In the genomic region with DNA sequence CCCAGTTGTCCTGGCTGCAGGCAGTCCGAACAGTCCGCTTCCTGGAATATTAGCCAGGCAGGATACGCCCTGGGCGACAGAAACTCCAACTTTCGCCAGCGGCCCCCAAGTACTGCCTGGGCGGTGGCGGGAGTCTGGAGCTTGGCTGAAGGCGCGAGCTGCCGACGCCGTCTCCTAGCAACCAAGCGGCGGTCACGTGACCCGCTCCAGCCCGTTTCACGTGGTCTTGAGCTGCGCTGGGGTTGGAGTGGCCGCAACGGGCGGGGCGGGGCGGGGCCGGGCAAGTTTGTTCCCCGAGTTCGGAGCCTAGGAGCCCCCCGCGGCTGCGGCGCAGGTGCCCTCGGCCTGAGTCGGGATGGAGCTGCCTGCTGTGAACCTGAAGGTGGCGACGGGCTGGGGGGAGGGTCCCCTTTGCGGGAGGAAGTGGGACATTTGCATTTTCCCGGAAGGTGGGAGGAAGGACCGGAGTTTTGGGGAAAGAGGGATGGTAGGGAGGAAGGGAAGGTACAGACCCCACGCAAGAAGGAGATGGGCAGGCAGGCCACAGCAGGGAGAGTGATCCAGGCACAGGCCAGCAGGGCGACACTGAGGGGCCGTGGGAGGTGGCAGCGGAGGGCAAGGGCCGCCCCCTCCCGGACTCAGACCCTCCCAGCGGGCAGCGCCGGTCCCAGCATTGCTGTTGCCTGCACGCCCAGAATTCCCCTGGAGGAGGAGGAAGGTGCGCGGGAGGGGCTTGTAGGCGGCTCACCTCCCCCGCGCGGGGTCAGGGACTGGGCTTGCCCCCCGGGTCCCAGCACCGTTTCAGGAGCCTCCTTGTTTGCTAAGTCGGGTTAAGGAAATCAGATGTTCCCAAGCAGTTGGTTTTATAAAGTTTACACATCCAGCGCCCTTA, we compare ENCODE assay signal across 8 cellular contexts. TPM values are rescaled to one million over a fixed set of nuclear protein-coding genes. Genes with fewer than 3 reads are reported as not detected.
DNase-seq lines count a peak whose midpoint lies in the region; ATAC-seq and TF ChIP-seq lines count a peak whose summit lies in the region.

A gene with protein sequence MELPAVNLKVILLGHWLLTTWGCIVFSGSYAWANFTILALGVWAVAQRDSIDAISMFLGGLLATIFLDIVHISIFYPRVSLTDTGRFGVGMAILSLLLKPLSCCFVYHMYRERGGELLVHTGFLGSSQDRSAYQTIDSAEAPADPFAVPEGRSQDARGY (plus strand): TSS at position 283 of the 892 bp plus-strand sequence. CDS start 73 bp downstream, at position 356.

- H2AFZ ChIP-seq in neuron (ENCODE audit: low read depth, low read length) = peak within 1 kb of the TSS; percentile 75

- ATAC-seq in GM21529 (IDR thresholded peaks at IDR 0.05; ENCODE audit: unreplicated experiment) = peak; percentile 71

- H3K4me3 Mint-ChIP-seq in Caco-2 (ENCODE audit: unreplicated experiment) = peak within 1 kb of the TSS; percentile 96

- DNase-seq in Caco-2 (peak; percentile 92 to 93), M059J (ENCODE audit: low read depth) (peak; percentile 91), SJSA1 (ENCODE audit: low read depth in 1 of 2, low spot score in 2 of 2) (peak; percentile 72 to 92), foreskin melanocyte (peak; percentile 82), stromal cell of bone marrow (ENCODE audit: low read depth) (peak; percentile 83)
- DNase-seq in activated naive CD4-positive, alpha-beta T cell (lab: John Stamatoyannopoulos, UW) = peak; percentile 58 to 77 (median 64)

- TSS peak; percentile 41 for BruUV-seq in Caco-2 (replicated peaks; lab: Mats Ljungman, UMichigan)

- intact Hi-C loops in Caco-2 (cut with micrococcal nuclease; ENCODE audit: unreplicated experiment) = loop anchor here (10.0 kb wide), 1 partner anchor 69 kb away; a partner anchor contains a TSS

- peaks cover 8% of the 10 kb centered on the region for H3K36me3 Mint-ChIP-seq in Caco-2 (ENCODE audit: insufficient read depth, unreplicated experiment)

- CTCF ChIA-PET in Caco-2 (lab: Charles Lee) = interaction anchor here (0.7 to 2.0 kb wide), 6 partner anchors 13 to 82 kb away, joined by 3 to 7 read pairs (median 4); a partner anchor contains a TSS

- H3K36me3 ChIP-seq in Caco-2 (ENCODE audit: control insufficient read depth, insufficient read depth, low read length) (no peaks in the 10 kb centered on the region), SJSA1 (no peaks in the 10 kb centered on the region), neuron (ENCODE audit: insufficient read depth, low read length) (no peaks in the 10 kb centered on the region)

- H3K27me3 Mint-ChIP-seq in Caco-2 (ENCODE audit: insufficient read depth, unreplicated experiment) = no peaks in the 10 kb centered on the region

- H3K9me3 ChIP-seq in Caco-2 (no peaks in the 10 kb centered on the region), SJSA1 (replicated peaks) (no peaks in the 10 kb centered on the region), neuron (ENCODE audit: low read length) (no peaks in the 10 kb centered on the region)

- H3K27ac ChIP-seq in SJSA1 = peak within 1 kb of the TSS; percentile 17; the same call in 1 of the 2 replicates

- POLR2A ChIA-PET in Caco-2 (lab: Charles Lee) = interaction anchor here (0.9 to 1.9 kb wide), 3 partner anchors 51 to 244 kb away, joined by 3 to 13 read pairs (median 3); a partner anchor contains a TSS

- peak in 1 of 2 experiments; percentile 25 for TF ChIP-seq CTCF in Caco-2 (IDR thresholded peaks at IDR 0.05; ENCODE audit: insufficient read depth in 1 of 2, low read depth in 1 of 2, low read length in 1 of 2, severe bottlenecking in 1 of 2, unreplicated experiment in 1 of 2)

- H3K27ac Mint-ChIP-seq in Caco-2 (ENCODE audit: unreplicated experiment) = peak within 1 kb of the TSS; percentile 83

- peak within 1 kb of the TSS; percentile 83 for H3K4me3 ChIP-seq in Caco-2 (ENCODE audit: low read depth, low read length)
- H3K4me3 ChIP-seq in SJSA1 = peak within 1 kb of the TSS; percentile 62
- H3K4me3 ChIP-seq in neuron (ENCODE audit: low read length) = peak within 1 kb of the TSS; percentile 92

- H3K4me1 Mint-ChIP-seq in Caco-2 (ENCODE audit: low read depth, unreplicated experiment) = no peaks in the 10 kb centered on the region

- H3K27me3 ChIP-seq in Caco-2 (replicated peaks; ENCODE audit: control insufficient read depth, insufficient read depth, low read length) (no peaks in the 10 kb centered on the region), SJSA1 (replicated peaks) (no peaks in the 10 kb centered on the region), neuron (ENCODE audit: insufficient read depth, low read length) (no peaks in the 10 kb centered on the region)

- H3K4me1 ChIP-seq in Caco-2 = peaks cover 6% of the 10 kb centered on the region
- H3K4me1 ChIP-seq in SJSA1 (replicated peaks) = peaks cover 14% of the 10 kb centered on the region; the same call in 1 of the 2 replicates
- peaks cover 32% of the 10 kb centered on the region for H3K4me1 ChIP-seq in neuron (ENCODE audit: insufficient read depth, low read length)

- H3K9me3 Mint-ChIP-seq in Caco-2 (ENCODE audit: unreplicated experiment) = no peaks in the 10 kb centered on the region

RNA-seq across cellular contexts. Expression of the gene that starts here (rescaled TPM):
- total RNA-seq in Caco-2 (2022) = 44.2 and 44.4 TPM in 2 replicates
- total RNA-seq in M059J (2014; rRNA removed; shearing (Covaris generic)) = 105 and 126 TPM in 2 replicates
- 22.5 and 22.6 TPM in 2 replicates for total RNA-seq in SJSA1 (2014; rRNA removed; shearing (Covaris generic))

Comparison
In these comparisons a context has a peak if more than half of its experiments do, and no peak if none do; other contexts are left out.
1. Peak in every context shown above with its lines: DNase-seq, ATAC-seq, H3K4me3 ChIP-seq and H3K27ac ChIP-seq.